In the genomic region with DNA sequence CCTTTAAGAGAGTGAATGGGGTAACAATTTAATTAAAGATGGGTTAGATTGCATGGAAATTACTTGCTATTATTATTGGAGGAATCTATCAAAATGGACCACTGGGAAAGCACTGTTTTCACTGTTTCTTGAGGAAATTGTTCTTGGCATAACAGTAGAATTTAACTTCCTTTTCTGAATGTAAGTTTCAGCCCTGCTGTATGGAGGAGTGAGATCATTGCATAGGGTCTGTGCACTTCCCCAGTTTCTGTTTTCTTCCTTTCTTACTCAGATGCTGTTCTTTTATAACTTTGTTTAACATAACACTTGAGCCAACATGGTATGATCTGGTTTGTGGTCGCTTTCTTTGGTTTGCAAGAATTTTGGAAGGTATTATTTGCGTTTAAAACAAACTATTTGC, we compare ENCODE assay signal across 1 cellular context.
TF ChIP-seq lines count a peak whose summit lies in the region.

No MANE protein-coding gene starts in this region.

TF ChIP-seq in endothelial cell of umbilical vein, 7 proteins besides CTCF, POLR2A, EP300 and RAD21 (continued from another document):
- TF ChIP-seq EZH2 (IDR thresholded peaks at IDR 0.05; ENCODE audit: borderline replicate concordance, low read depth, low read length, severe bottlenecking) (no peak), FOS (IDR thresholded peaks at IDR 0.05; ENCODE audit: borderline replicate concordance, insufficient read depth, low read length) (no peak), POLR2AphosphoS5 (IDR thresholded peaks at IDR 0.05; ENCODE audit: insufficient read depth, low read depth, low read length) (no peak)
